1 cellular context compared by ENCODE assay signal in genomic region chr1:226778657-226779058, GRCh38.
TF ChIP-seq lines count a peak whose summit lies in the region.

No MANE protein-coding gene starts in this region.

TF ChIP-seq in K562, 482 proteins besides CTCF, POLR2A, EP300 and RAD21:
- no peak for TF ChIP-seq OTX1 (CRISPR knock-in tag; IDR thresholded peaks at IDR 0.05)
- TF ChIP-seq SIRT6 (IDR thresholded peaks at IDR 0.05; ENCODE audit: low read depth, low read length): no peak
- peak; percentile 18; the same call in 1 of the 2 replicates for TF ChIP-seq PKNOX1 (IDR thresholded peaks at IDR 0.05)
- no peak for TF ChIP-seq MAZ (CRISPR knock-in tag; conservative IDR thresholded peaks at IDR 0.05 in 1 of 2, IDR thresholded peaks at IDR 0.05 in 1 of 2)
- TF ChIP-seq ATF3 (IDR thresholded peaks at IDR 0.05): peak; percentile 46; the same call in 1 of the 2 replicates
- TF ChIP-seq ATF3 (CRISPR knock-in tag; conservative IDR thresholded peaks at IDR 0.05): no peak
- peak; percentile 34 for TF ChIP-seq MEIS2 (IDR thresholded peaks at IDR 0.05; ENCODE audit: partially characterized antibody)
- no peak for TF ChIP-seq U2AF2 (optimal IDR thresholded peaks at IDR 0.05; ENCODE audit: low read depth, low read length)
- no peak for TF ChIP-seq ZNF3 (CRISPR knock-in tag; IDR thresholded peaks at IDR 0.05)
- TF ChIP-seq ZNF778 (CRISPR knock-in tag; IDR thresholded peaks at IDR 0.05): no peak
- TF ChIP-seq ZNF133 (CRISPR knock-in tag; IDR thresholded peaks at IDR 0.05): no peak
- TF ChIP-seq HDAC3 (IDR thresholded peaks at IDR 0.05; ENCODE audit: borderline replicate concordance, partially characterized antibody): no peak
- no peak for TF ChIP-seq RBFOX2 (IDR thresholded peaks at IDR 0.05; ENCODE audit: low read depth, low read length)
- TF ChIP-seq PBX2 (CRISPR knock-in tag; IDR thresholded peaks at IDR 0.05; ENCODE audit: low read depth): no peak
- 0 out of 2 replicates have a peak, but pooled peaks have one; percentile 39 for TF ChIP-seq PBX2 (tag; conservative IDR thresholded peaks at IDR 0.05; ENCODE audit: low read depth)
- TF ChIP-seq FOXK2 (conservative IDR thresholded peaks at IDR 0.05 in 1 of 2, IDR thresholded peaks at IDR 0.05 in 1 of 2; ENCODE audit: low read depth in 2 of 2): 0 out of 4 replicates have a peak, but pooled peaks of 1 of the 2 experiments have one; percentile 34
- no peak for TF ChIP-seq DIDO1 (tag; IDR thresholded peaks at IDR 0.05; ENCODE audit: low read depth)
- TF ChIP-seq MEF2A (IDR thresholded peaks at IDR 0.05; ENCODE audit: control insufficient read depth, low read depth, low read length): no peak
- TF ChIP-seq SOX6 (IDR thresholded peaks at IDR 0.05): peak; percentile 81
- TF ChIP-seq MNT (conservative IDR thresholded peaks at IDR 0.05): peak in 1 of 2 experiments; percentile 62; a peak in 3 of 4 replicates
